In genomic region chr14:75875958-75876357, GRCh38 we compare ENCODE assay signal across 10 cellular contexts.
DNase-seq lines count a peak whose midpoint lies in the region; ATAC-seq and TF ChIP-seq lines count a peak whose summit lies in the region.
"Had no signal": no experiment of that assay in that cellular context is flagged by ENCODE, and none has a peak within 500 bp of the region (broad histone marks: within the 10 kb centered on the region; RNA-seq: fewer than 3 reads in every experiment).

No MANE protein-coding gene starts in this region.

- TF ChIP-seq CTCF in stomach (IDR thresholded peaks at IDR 0.05) = no peak
- no peak for TF ChIP-seq CTCF in prostate gland (IDR thresholded peaks at IDR 0.05)

- POLR2A ChIA-PET in naive thymus-derived CD4-positive, alpha-beta T cell (lab: Charles Lee) = no interaction called here

- TF ChIP-seq EP300 in stomach (IDR thresholded peaks at IDR 0.05) = no peak

- peaks cover 0 to 22% (median 11%) of the 10 kb centered on the region in 5 donors for H3K36me3 Mint-ChIP-seq in naive thymus-derived CD4-positive, alpha-beta T cell

- no peak for DNase-seq in naive thymus-derived CD4-positive, alpha-beta T cell
- DNase-seq in COLO668 (lab: John Stamatoyannopoulos, UW; ENCODE audit: unreplicated experiment) = no peak
- DNase-seq in stomach = no peak
- no peak for DNase-seq in prostate gland (ENCODE audit: low spot score)
- DNase-seq in NCI-H1436 (lab: John Stamatoyannopoulos, UW) = no peak
- DNase-seq: NCI-H1105 treated with DMSO at 0.1 percent for 48 hours had no signal

- H3K9me3 Mint-ChIP-seq in naive thymus-derived CD4-positive, alpha-beta T cell = no peaks in the 10 kb centered on the region

- peak; percentile 97 for ATAC-seq in GM18907 (IDR thresholded peaks at IDR 0.05; ENCODE audit: unreplicated experiment)
- ATAC-seq in GM21825 (IDR thresholded peaks at IDR 0.05; ENCODE audit: unreplicated experiment) = peak; percentile 92
- peak; percentile 93 for ATAC-seq in HG03521 (IDR thresholded peaks at IDR 0.05; ENCODE audit: unreplicated experiment)
- peak; percentile 40 for ATAC-seq in naive thymus-derived CD4-positive, alpha-beta T cell
- ATAC-seq: activated CD4-positive, CD25-positive, alpha-beta regulatory T cell treated with anti-CD3 and anti-CD28 coated beads, Interleukin-2, amount 50 U/mL, for 24 hours had no signal

- no peak overlapping the region for H3K27ac ChIP-seq in naive thymus-derived CD4-positive, alpha-beta T cell (ENCODE audit: low read depth, low read length)
- H3K27ac ChIP-seq in stomach (peak overlapping the region in 1 of 5 donors; percentile 13), prostate gland (peak overlapping the region in 1 of 2 donors; percentile 28)

- H3K36me3 ChIP-seq in naive thymus-derived CD4-positive, alpha-beta T cell (ENCODE audit: control insufficient read depth in 2 of 3, insufficient read depth in 3 of 3, low read length in 3 of 3) = no peaks in the 10 kb centered on the region
- H3K36me3 ChIP-seq in stomach = no peaks in the 10 kb centered on the region
- no peaks in the 10 kb centered on the region for H3K36me3 ChIP-seq in prostate gland

- H3K27ac Mint-ChIP-seq in naive thymus-derived CD4-positive, alpha-beta T cell = peak overlapping the region in 1 of 9 donors; percentile 8

- CTCF ChIA-PET in naive thymus-derived CD4-positive, alpha-beta T cell (lab: Charles Lee) = no interaction called here

- no peaks in the 10 kb centered on the region for H3K9me3 ChIP-seq in naive thymus-derived CD4-positive, alpha-beta T cell (ENCODE audit: control insufficient read depth in 2 of 3, low read length in 3 of 3)
- H3K9me3 ChIP-seq in stomach (no peaks in the 10 kb centered on the region), prostate gland (no peaks in the 10 kb centered on the region)

- no peaks in the 10 kb centered on the region for H3K4me1 ChIP-seq in naive thymus-derived CD4-positive, alpha-beta T cell (ENCODE audit: control insufficient read depth in 2 of 2, insufficient read depth in 2 of 2, low read length in 2 of 2)
- H3K4me1 ChIP-seq in stomach (peaks cover 10 to 31% (median 18%) of the 10 kb centered on the region in 4 donors), prostate gland (replicated peaks) (no peaks in the 10 kb centered on the region)

- peaks cover 0 to 15% (median 0%) of the 10 kb centered on the region in 7 donors for H3K4me1 Mint-ChIP-seq in naive thymus-derived CD4-positive, alpha-beta T cell

- 26 to 59% (median 30%) methylated on average over 1 of the region's 1 CpG for WGBS in stomach, 5 donors
- 73% methylated on average over 1 of the region's 1 CpG for WGBS in prostate gland

- no peaks in the 10 kb centered on the region for H3K27me3 Mint-ChIP-seq in naive thymus-derived CD4-positive, alpha-beta T cell

- H3K4me3 ChIP-seq in naive thymus-derived CD4-positive, alpha-beta T cell (ENCODE audit: low read length) = no peak overlapping the region
- H3K4me3 ChIP-seq in stomach (no peak overlapping the region), prostate gland (no peak overlapping the region)

- H3K4me3 Mint-ChIP-seq in naive thymus-derived CD4-positive, alpha-beta T cell = no peak overlapping the region

- TF ChIP-seq POLR2A in stomach (IDR thresholded peaks at IDR 0.05) (no peak), prostate gland (IDR thresholded peaks at IDR 0.05) (no peak)

- intact Hi-C loops in naive thymus-derived CD4-positive, alpha-beta T cell (cut with micrococcal nuclease) = no loop called here
- intact Hi-C loops in stomach (cut with DNase I; ENCODE audit: low total_unique reads) (no loop called here), prostate gland (cut with DNase I) (no loop called here)

- H3K27me3 ChIP-seq in naive thymus-derived CD4-positive, alpha-beta T cell (ENCODE audit: control insufficient read depth in 2 of 2, insufficient read depth in 2 of 2, low read length in 2 of 2) = no peaks in the 10 kb centered on the region
- no peaks in the 10 kb centered on the region for H3K27me3 ChIP-seq in stomach
- no peaks in the 10 kb centered on the region for H3K27me3 ChIP-seq in prostate gland (replicated peaks; ENCODE audit: insufficient read depth)

Comparison
In these comparisons a context has a peak if more than half of its experiments do, and no peak if none do; other contexts are left out.
1. ATAC-seq: peak in every context shown above with its lines; median percentile 97 in GM18907; 93 in HG03521; 92 in GM21825; 40 in naive thymus-derived CD4-positive, alpha-beta T cell.